30 cellular contexts compared by ENCODE assay signal in the genomic region with DNA sequence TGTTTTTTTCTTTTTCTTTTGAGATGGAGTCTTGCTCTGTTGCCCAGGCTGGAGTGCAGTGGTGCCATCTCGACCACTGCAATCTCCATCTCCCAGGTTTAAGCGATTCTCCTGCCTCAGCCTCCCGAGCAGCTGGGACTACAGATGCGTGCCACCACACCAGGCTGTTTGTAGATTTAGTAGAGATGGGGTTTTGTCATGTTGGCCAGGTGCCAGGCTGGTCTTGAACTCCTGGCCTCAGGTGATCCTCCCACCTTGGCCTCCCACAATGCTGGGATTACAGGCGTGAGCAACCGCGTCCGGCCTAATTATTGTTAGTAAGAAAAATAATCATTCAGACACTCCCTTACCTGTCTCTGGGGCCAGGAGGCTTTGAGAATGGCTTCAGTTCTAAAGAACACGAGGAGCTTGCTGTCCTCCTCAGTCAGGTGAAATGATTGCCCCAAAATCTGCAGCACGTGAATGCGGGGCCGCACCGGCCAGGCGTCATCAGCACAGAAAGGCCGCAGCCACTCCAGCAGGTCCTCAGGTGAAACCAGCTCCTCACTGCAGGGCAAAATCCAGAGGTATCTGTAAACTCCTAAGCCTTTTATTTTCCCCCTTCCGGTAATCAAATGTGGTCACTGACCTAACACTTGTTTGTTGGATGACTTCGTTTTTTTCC.
"Had no signal": no experiment of that assay in that cellular context is flagged by ENCODE, and none has a peak within 500 bp of the region (broad histone marks: within the 10 kb centered on the region; RNA-seq: fewer than 3 reads in every experiment).

No MANE protein-coding gene starts in this region.

- H3K27me3 ChIP-seq: adrenal gland, body of pancreas, colonic mucosa, esophagus squamous epithelium, gastroesophageal sphincter had no signal

- H3K4me1 ChIP-seq: body of pancreas, colonic mucosa, esophagus squamous epithelium had no signal

- H3K27ac ChIP-seq: adrenal gland, body of pancreas, colonic mucosa, epithelial cell of prostate, esophagus squamous epithelium, gastroesophageal sphincter had no signal

- DNase-seq: activated CD4-positive, alpha-beta memory T cell treated with anti-CD3 and anti-CD28 coated beads for 36 hours; activated CD4-positive, alpha-beta T cell treated with anti-CD3 and anti-CD28 coated beads for 36 hours; activated CD4-positive, alpha-beta T cell treated with anti-CD3 and anti-CD28 coated beads, Interleukin-2, amount 10 ng/mL, durations not matched to agents 24 days and 14 days; activated CD4-positive, CD25-positive, alpha-beta regulatory T cell; activated CD4-positive, CD25-positive, alpha-beta regulatory T cell treated with anti-CD3 and anti-CD28 coated beads, Interleukin-2, amount 50 U/mL, for 72 hours; activated CD8-positive, alpha-beta memory T cell treated with anti-CD3 and anti-CD28 coated beads, Interleukin-2, amount 10 ng/mL, durations not matched to agents 7 days and 5 days; activated CD8-positive, alpha-beta memory T cell treated with anti-CD3 and anti-CD28 coated beads, Interleukin-2, amount 50 U/mL, for 4 hours; activated CD8-positive, alpha-beta T cell treated with anti-CD3 and anti-CD28 coated beads, Interleukin-2, amount 10 ng/mL, durations not matched to agents 7 days and 5 days; activated effector memory CD4-positive, alpha-beta T cell treated with anti-CD3 and anti-CD28 coated beads, Interleukin-2, amount 50 U/mL, for 16 hours; activated naive CD4-positive, alpha-beta T cell treated with anti-CD3 and anti-CD28 coated beads for 36 hours; activated naive CD8-positive, alpha-beta T cell treated with anti-CD3 and anti-CD28 coated beads for 36 hours; activated naive CD8-positive, alpha-beta T cell treated with anti-CD3 and anti-CD28 coated beads, Interleukin-2, amount 50 U/mL, for 24 hours; activated T-cell treated with anti-CD3 and anti-CD28 coated beads, Interleukin-2, amount 50 U/mL, for 1 hour; activated T-cell treated with anti-CD3 and anti-CD28 coated beads, Interleukin-2, amount 50 U/mL, for 48 hours; adrenal gland; amygdala; aorta; body of pancreas; central memory CD4-positive, alpha-beta T cell; cerebellar nuclear complex; colonic mucosa; effector CD8-positive, alpha-beta T cell; esophagus squamous epithelium; foreskin melanocyte; head of caudate nucleus; T-helper 1 cell; T-helper 17 cell; T1000 had no signal

- H3K36me3 ChIP-seq: colonic mucosa had no signal

- H3K9me3 ChIP-seq: adrenal gland, body of pancreas, colonic mucosa, esophagus squamous epithelium, gastroesophageal sphincter had no signal

- ATAC-seq: activated CD4-positive, alpha-beta T cell treated with anti-CD3 and anti-CD28 coated beads for 36 hours; activated CD8-positive, alpha-beta memory T cell treated with anti-CD3 and anti-CD28 coated beads, Interleukin-2, amount 10 ng/mL, durations not matched to agents 7 days and 5 days; activated CD8-positive, alpha-beta T cell treated with anti-CD3 and anti-CD28 coated beads, Interleukin-2, amount 10 ng/mL, durations not matched to agents 7 days and 5 days; activated naive CD8-positive, alpha-beta T cell treated with anti-CD3 and anti-CD28 coated beads, Interleukin-2, amount 50 U/mL, for 24 hours; body of pancreas; gastroesophageal sphincter; T-helper 17 cell had no signal

- H3K4me3 ChIP-seq: adrenal gland, body of pancreas, colonic mucosa, esophagus squamous epithelium, gastroesophageal sphincter had no signal
